ENCODE assay signal across 9 cellular contexts in genomic region chr14:94936411-94936892, GRCh38.
DNase-seq lines count a peak whose midpoint lies in the region; ATAC-seq and TF ChIP-seq lines count a peak whose summit lies in the region.
"Had no signal": no experiment of that assay in that cellular context is flagged by ENCODE, and none has a peak within 500 bp of the region (broad histone marks: within the 10 kb centered on the region; RNA-seq: fewer than 3 reads in every experiment).

No MANE protein-coding gene starts in this region.

- no peak for TF ChIP-seq CTCF in foreskin fibroblast (IDR thresholded peaks at IDR 0.05; ENCODE audit: low read depth, low read length)

- intact Hi-C loops in posterior vena cava (cut with DNase I), result no loop called here

- H3K4me3 ChIP-seq in foreskin fibroblast (ENCODE audit: low read depth in 1 of 2, low read length in 2 of 2), result peak overlapping the region in 1 of 2 donors; percentile 4

- ATAC-seq in GM19455 (IDR thresholded peaks at IDR 0.05; ENCODE audit: unreplicated experiment) (no peak), GM19035 (IDR thresholded peaks at IDR 0.05; ENCODE audit: unreplicated experiment) (no peak)

- DNase-seq in DMS 273 (lab: John Stamatoyannopoulos, UW; ENCODE audit: unreplicated experiment) (peak; percentile 97), NCI-H524 (lab: John Stamatoyannopoulos, UW) (peak; percentile 99 to 100), foreskin fibroblast (peak; percentile 7 to 45), posterior vena cava (ENCODE audit: low spot score) (peak; percentile 90), NAMALWA (ENCODE audit: low spot score) (no peak)
- DNase-seq in activated CD4-positive, alpha-beta T cell treated with anti-CD3 and anti-CD28 coated beads for 4 hours, result no peak
- DNase-seq: activated B cell treated with CpG ODN at 0.5 μM for 24 hours had no signal

Comparison
In these comparisons a context has a peak if more than half of its experiments do, and no peak if none do; other contexts are left out.
1. DNase-seq: peak in DMS 273 (single experiment), NCI-H524 (2 of 2), foreskin fibroblast (2 of 2) and posterior vena cava (single experiment); none in activated CD4-positive, alpha-beta T cell treated with anti-CD3 and anti-CD28 coated beads for 4 hours (0 of 2) and NAMALWA (single experiment).